11 cellular contexts compared by ENCODE assay signal in genomic region chr2:105772362-105772761, GRCh38. TPM values are rescaled to one million over a fixed set of nuclear protein-coding genes. Genes with fewer than 3 reads are reported as not detected.
DNase-seq lines count a peak whose midpoint lies in the region; ATAC-seq, FAIRE-seq and TF ChIP-seq lines count a peak whose summit lies in the region.
"Had no signal": no experiment of that assay in that cellular context is flagged by ENCODE, and none has a peak within 500 bp of the region (broad histone marks: within the 10 kb centered on the region; RNA-seq: fewer than 3 reads in every experiment).

No MANE protein-coding gene starts in this region.

- no peak for TF ChIP-seq RAD21 in HepG2 (CRISPR knock-in tag; IDR thresholded peaks at IDR 0.05)

- no peak overlapping the region for H3K4me3 ChIP-seq in body of pancreas
- no peak overlapping the region for H3K4me3 ChIP-seq in HepG2 (replicated peaks in 1 of 3; ENCODE audit: insufficient read depth in 1 of 3, low read depth in 2 of 3, low read length in 3 of 3)
- no peak overlapping the region for H3K4me3 ChIP-seq in PC-9
- H3K4me3 ChIP-seq: SJSA1 had no signal

- H3K4me2 ChIP-seq in HepG2 (ENCODE audit: low read depth, low read length), result no peak overlapping the region
- no peak overlapping the region for H3K4me2 ChIP-seq in PC-9

- CTCF ChIA-PET in activated CD4-positive, alpha-beta T cell treated with anti-CD3 and anti-CD28 coated beads, Interleukin-2, amount 10 ng/mL, durations not matched to agents 7 days and 5 days (lab: Charles Lee), result interaction anchor here (1.1 to 1.4 kb wide), 3 partner anchors 14 to 84 kb away, joined by 3 to 4 read pairs (median 3); no protein-coding TSS in a partner anchor
- CTCF ChIA-PET in HepG2 (lab: Yijun Ruan, JAX; ENCODE audit: low intra/inter-chr PET ratio, low total read pairs), result no interaction called here
- CTCF ChIA-PET in PC-9 (lab: Charles Lee), result no interaction called here

- no peak for TF ChIP-seq POLR2A in body of pancreas (IDR thresholded peaks at IDR 0.05)
- TF ChIP-seq POLR2A in HepG2 (IDR thresholded peaks at IDR 0.05; ENCODE audit: insufficient read depth in 1 of 2, low read depth in 2 of 2, low read length in 2 of 2), result no peak

- in situ Hi-C loops in HepG2 (cut with HindIII; ENCODE audit: extremely low pct_ligation_motif_present, low pct_unique_long_range_greater_than_20kb), result no loop called here

- no peak for DNase-seq in activated CD4-positive, alpha-beta T cell treated with anti-CD3 and anti-CD28 coated beads, Interleukin-2, amount 10 ng/mL, durations not matched to agents 7 days and 5 days
- no peak for DNase-seq in activated CD4-positive, alpha-beta T cell treated with anti-CD3 and anti-CD28 coated beads for 1 hour
- DNase-seq in body of pancreas, result no peak
- DNase-seq in HepG2 (ENCODE audit: low spot score), result no peak
- no peak for DNase-seq in stimulated activated naive CD8-positive, alpha-beta T cell treated with anti-CD3 and anti-CD28 coated beads, Interleukin-15, amount 100 ng/mL, for 72 hours
- DNase-seq in frontal cortex (ENCODE audit: low spot score in 2 of 2), result no peak
- DNase-seq in pons (ENCODE audit: low spot score), result no peak
- no peak for DNase-seq in PC-9
- DNase-seq: NCI-H1048, NCI-H526 treated with DMSO at 0.1 percent for 48 hours had no signal

- H3K27ac ChIP-seq in body of pancreas (peak overlapping the region in 3 of 4 donors; percentile 10 to 31 (median 25)), HepG2 (ENCODE audit: extremely low read length, insufficient read depth, low read length) (no peak overlapping the region), PC-9 (no peak overlapping the region)
- H3K27ac ChIP-seq: SJSA1 had no signal

- POLR2A ChIA-PET in activated CD4-positive, alpha-beta T cell treated with anti-CD3 and anti-CD28 coated beads, Interleukin-2, amount 10 ng/mL, durations not matched to agents 7 days and 5 days (lab: Charles Lee), result no interaction called here
- POLR2A ChIA-PET in HepG2 (lab: Yijun Ruan, JAX), result no interaction called here
- POLR2A ChIA-PET in PC-9 (lab: Charles Lee; ENCODE audit: unreplicated experiment), result no interaction called here

- no peak for FAIRE-seq in HepG2 (lab: Jason Lieb, UNC)
- no peak for FAIRE-seq in frontal cortex (lab: Jason Lieb, UNC)

- intact Hi-C loops in body of pancreas (cut with DNase I), result no loop called here
- intact Hi-C loops in HepG2 (cut with micrococcal nuclease; ENCODE audit: unreplicated experiment), result no loop called here
- intact Hi-C loops in PC-9 (cut with micrococcal nuclease; ENCODE audit: unreplicated experiment), result no loop called here

- H3K9me2 ChIP-seq in PC-9 (ENCODE audit: insufficient read depth), result no peaks in the 10 kb centered on the region; the same call in 1 of the 2 replicates

- H3K36me3 ChIP-seq in body of pancreas (replicated peaks in 1 of 2; ENCODE audit: insufficient read depth in 1 of 2, low read depth in 2 of 2), result no peaks in the 10 kb centered on the region
- no peaks in the 10 kb centered on the region for H3K36me3 ChIP-seq in HepG2 (replicated peaks in 1 of 2; ENCODE audit: control insufficient read depth in 1 of 2, insufficient read depth in 2 of 2, low read length in 2 of 2)
- no peaks in the 10 kb centered on the region for H3K36me3 ChIP-seq in PC-9 (ENCODE audit: low read depth)
- H3K36me3 ChIP-seq: SJSA1 had no signal

- no peak overlapping the region for H3K4me3 Mint-ChIP-seq in activated CD4-positive, alpha-beta T cell treated with anti-CD3 and anti-CD28 coated beads, Interleukin-2, amount 10 ng/mL, durations not matched to agents 7 days and 5 days
- H3K4me3 Mint-ChIP-seq in stimulated activated naive CD8-positive, alpha-beta T cell treated with anti-CD3 and anti-CD28 coated beads, Interleukin-15, amount 100 ng/mL, for 72 hours, result peak overlapping the region in 1 of 2 donors; percentile 9

- no peak for TF ChIP-seq CTCF in body of pancreas (IDR thresholded peaks at IDR 0.05)
- TF ChIP-seq CTCF in HepG2 (CRISPR knock-in tag; IDR thresholded peaks at IDR 0.05), result no peak
- TF ChIP-seq CTCF in PC-9 (conservative IDR thresholded peaks at IDR 0.05), result no peak

- H3K27ac Mint-ChIP-seq in activated CD4-positive, alpha-beta T cell treated with anti-CD3 and anti-CD28 coated beads, Interleukin-2, amount 10 ng/mL, durations not matched to agents 7 days and 5 days, result peak overlapping the region; percentile 76
- peak overlapping the region; percentile 79 to 88 for H3K27ac Mint-ChIP-seq in stimulated activated naive CD8-positive, alpha-beta T cell treated with anti-CD3 and anti-CD28 coated beads, Interleukin-15, amount 100 ng/mL, for 72 hours

- H3K79me2 ChIP-seq in HepG2 (ENCODE audit: insufficient read depth, low read length) (peaks cover 4% of the 10 kb centered on the region), PC-9 (ENCODE audit: low read depth) (no peaks in the 10 kb centered on the region)

- H3K9me3 ChIP-seq in body of pancreas, result no peaks in the 10 kb centered on the region
- H3K9me3 ChIP-seq in HepG2 (ENCODE audit: low read length), result no peaks in the 10 kb centered on the region
- no peaks in the 10 kb centered on the region for H3K9me3 ChIP-seq in PC-9 (ENCODE audit: insufficient read depth, low read depth)
- H3K9me3 ChIP-seq: SJSA1 had no signal

- TF ChIP-seq EP300 in HepG2 (IDR thresholded peaks at IDR 0.05; ENCODE audit: low read depth in 2 of 2, low read length in 2 of 2) (no peak), HepG2 (CRISPR knock-in tag; IDR thresholded peaks at IDR 0.05; ENCODE audit: borderline replicate concordance) (no peak)

- H2AFZ ChIP-seq in HepG2 (ENCODE audit: low read length), result no peak overlapping the region
- no peak overlapping the region for H2AFZ ChIP-seq in PC-9

- peaks cover 96% of the 10 kb centered on the region for H3K4me1 Mint-ChIP-seq in activated CD4-positive, alpha-beta T cell treated with anti-CD3 and anti-CD28 coated beads, Interleukin-2, amount 10 ng/mL, durations not matched to agents 7 days and 5 days
- peaks cover 99% of the 10 kb centered on the region for H3K4me1 Mint-ChIP-seq in stimulated activated naive CD8-positive, alpha-beta T cell treated with anti-CD3 and anti-CD28 coated beads, Interleukin-15, amount 100 ng/mL, for 72 hours

- ATAC-seq in body of pancreas (no peak), HepG2 (peak; percentile 30; the same call in 1 of the 3 replicates)
- ATAC-seq in stimulated activated naive CD8-positive, alpha-beta T cell treated with anti-CD3 and anti-CD28 coated beads, Interleukin-15, amount 100 ng/mL, for 72 hours, result no peak

- H3K27me3 ChIP-seq in body of pancreas, result no peaks in the 10 kb centered on the region
- no peaks in the 10 kb centered on the region for H3K27me3 ChIP-seq in HepG2 (ENCODE audit: control insufficient read depth in 1 of 2, insufficient read depth in 2 of 2, low read length in 2 of 2)
- no peaks in the 10 kb centered on the region for H3K27me3 ChIP-seq in PC-9 (ENCODE audit: insufficient read depth, low read depth)
- H3K27me3 ChIP-seq: SJSA1 had no signal

- H3F3A ChIP-seq in PC-9 (ENCODE audit: insufficient read depth, low read depth), result no peaks in the 10 kb centered on the region

- 55 to 57% methylated on average over 4 to 5 of the region's 5 CpGs for WGBS in body of pancreas, 2 donors
- 85% methylated on average over 5 of the region's 5 CpGs for WGBS in HepG2 (ENCODE audit: low lambda C conversion rate)

- no peak overlapping the region for H3K9ac ChIP-seq in HepG2 (ENCODE audit: insufficient read depth, low read depth, low read length)

- no peaks in the 10 kb centered on the region; the same call in 1 of the 2 replicates for H4K20me1 ChIP-seq in HepG2 (ENCODE audit: insufficient read depth, low read length)
- H4K20me1 ChIP-seq in PC-9 (ENCODE audit: insufficient read depth), result peaks cover 3% of the 10 kb centered on the region; the same call in 1 of the 2 replicates

- peaks cover 52% of the 10 kb centered on the region for H3K36me3 Mint-ChIP-seq in activated CD4-positive, alpha-beta T cell treated with anti-CD3 and anti-CD28 coated beads, Interleukin-2, amount 10 ng/mL, durations not matched to agents 7 days and 5 days (ENCODE audit: low read depth)

- H3K27me3 Mint-ChIP-seq in activated CD4-positive, alpha-beta T cell treated with anti-CD3 and anti-CD28 coated beads, Interleukin-2, amount 10 ng/mL, durations not matched to agents 7 days and 5 days, result no peaks in the 10 kb centered on the region
- H3K27me3 Mint-ChIP-seq in stimulated activated naive CD8-positive, alpha-beta T cell treated with anti-CD3 and anti-CD28 coated beads, Interleukin-15, amount 100 ng/mL, for 72 hours, result no peaks in the 10 kb centered on the region

- BruUV-seq in HepG2 (replicated peaks; lab: Mats Ljungman, UMichigan) (no TSS peak), PC-9 (replicated peaks; lab: Mats Ljungman, UMichigan) (no TSS peak)

- H3K9me3 Mint-ChIP-seq in activated CD4-positive, alpha-beta T cell treated with anti-CD3 and anti-CD28 coated beads, Interleukin-2, amount 10 ng/mL, durations not matched to agents 7 days and 5 days, result no peaks in the 10 kb centered on the region
- H3K9me3 Mint-ChIP-seq in stimulated activated naive CD8-positive, alpha-beta T cell treated with anti-CD3 and anti-CD28 coated beads, Interleukin-15, amount 100 ng/mL, for 72 hours, result no peaks in the 10 kb centered on the region

- H3K4me1 ChIP-seq in body of pancreas (peaks cover 46% of the 10 kb centered on the region), HepG2 (ENCODE audit: insufficient read depth, low read length) (peaks cover 7% of the 10 kb centered on the region), PC-9 (replicated peaks; ENCODE audit: insufficient read depth) (no peaks in the 10 kb centered on the region)

RNA-seq across cellular contexts. Expression of gene NCK2, which starts 27.6 kb away (rescaled TPM):
- total RNA-seq in activated CD4-positive, alpha-beta T cell treated with anti-CD3 and anti-CD28 coated beads, Interleukin-2, amount 10 ng/mL, durations not matched to agents 7 days and 5 days, result 10 to 100 TPM; 73.3 to 84.1 TPM
- total RNA-seq in body of pancreas (10 to 100 TPM; 36.6 to 42.8 TPM), HepG2 (2016; rRNA removed; fragmentation: Illumina TruSeq; extraction: Trizol) (21.3 and 23.5 TPM in 2 replicates), frontal cortex (84.8 TPM), PC-9 (2021) (26.0 and 30.8 TPM in 2 replicates)
- total RNA-seq in HepG2 (2016; cell fraction: cytosol; rRNA removed; fragmentation: Illumina TruSeq; extraction: Trizol; ENCODE audit: low read depth), result 20.1 and 23.4 TPM in 2 replicates
- total RNA-seq in HepG2 (2016; cell fraction: insoluble cytoplasmic fraction; rRNA removed; fragmentation: Illumina TruSeq; extraction: Trizol), result 17.9 and 25.3 TPM in 2 replicates
- 50.5 and 50.9 TPM in 2 replicates for total RNA-seq in HepG2 (2016; cell fraction: membrane; rRNA removed; fragmentation: Illumina TruSeq; extraction: Trizol)
- 12.0 and 12.1 TPM in 2 replicates for total RNA-seq in HepG2 (2016; cell fraction: nucleus; rRNA removed; fragmentation: Illumina TruSeq; extraction: Trizol)
- polyA plus RNA-seq in HepG2 (2011; rRNA removed), result 14.8 and 19.5 TPM in 2 replicates
- 21.4 and 24.5 TPM in 2 replicates for polyA plus RNA-seq in HepG2 (2011; cell fraction: cytosol; rRNA removed)
- 8.9 and 9.7 TPM in 2 replicates for polyA plus RNA-seq in HepG2 (2011; cell fraction: nucleus; rRNA removed)
- 20.9 and 25.1 TPM in 2 replicates for polyA plus RNA-seq in HepG2 (2012)
- 30.8 and 31.3 TPM in 2 replicates for polyA plus RNA-seq in HepG2 (2016; cell fraction: cytosol; fragmentation: Illumina TruSeq; extraction: Trizol; ENCODE audit: low read depth)
- 24.5 and 29.7 TPM in 2 replicates for polyA plus RNA-seq in HepG2 (2016; cell fraction: insoluble cytoplasmic fraction; fragmentation: Illumina TruSeq; extraction: Trizol; ENCODE audit: low read depth)
- polyA plus RNA-seq in HepG2 (2016; cell fraction: membrane; fragmentation: Illumina TruSeq; extraction: Trizol; ENCODE audit: low read depth), result 53.4 and 56.8 TPM in 2 replicates
- polyA plus RNA-seq in HepG2 (2016; cell fraction: nucleus; fragmentation: Illumina TruSeq; extraction: Trizol; ENCODE audit: insufficient read depth, low read depth), result 18.9 and 21.5 TPM in 2 replicates
- 4.0 and 18.1 TPM in 2 replicates for polyA minus RNA-seq in HepG2 (2011; rRNA and poly(A)+ RNA removed; ENCODE audit: low replicate concordance)
- 9.8 and 11.4 TPM in 2 replicates for polyA minus RNA-seq in HepG2 (2011; cell fraction: cytosol; rRNA and poly(A)+ RNA removed)
- 9.0 and 11.7 TPM in 2 replicates for polyA minus RNA-seq in HepG2 (2011; cell fraction: nucleus; rRNA and poly(A)+ RNA removed)

Comparison
In these comparisons a context has a peak if more than half of its experiments do, and no peak if none do; other contexts are left out.
1. H3K27ac ChIP-seq: peak in body of pancreas (3 of 4); none in HepG2 (single experiment) and PC-9 (single experiment).